14 cellular contexts compared by ENCODE assay signal in the genomic region with DNA sequence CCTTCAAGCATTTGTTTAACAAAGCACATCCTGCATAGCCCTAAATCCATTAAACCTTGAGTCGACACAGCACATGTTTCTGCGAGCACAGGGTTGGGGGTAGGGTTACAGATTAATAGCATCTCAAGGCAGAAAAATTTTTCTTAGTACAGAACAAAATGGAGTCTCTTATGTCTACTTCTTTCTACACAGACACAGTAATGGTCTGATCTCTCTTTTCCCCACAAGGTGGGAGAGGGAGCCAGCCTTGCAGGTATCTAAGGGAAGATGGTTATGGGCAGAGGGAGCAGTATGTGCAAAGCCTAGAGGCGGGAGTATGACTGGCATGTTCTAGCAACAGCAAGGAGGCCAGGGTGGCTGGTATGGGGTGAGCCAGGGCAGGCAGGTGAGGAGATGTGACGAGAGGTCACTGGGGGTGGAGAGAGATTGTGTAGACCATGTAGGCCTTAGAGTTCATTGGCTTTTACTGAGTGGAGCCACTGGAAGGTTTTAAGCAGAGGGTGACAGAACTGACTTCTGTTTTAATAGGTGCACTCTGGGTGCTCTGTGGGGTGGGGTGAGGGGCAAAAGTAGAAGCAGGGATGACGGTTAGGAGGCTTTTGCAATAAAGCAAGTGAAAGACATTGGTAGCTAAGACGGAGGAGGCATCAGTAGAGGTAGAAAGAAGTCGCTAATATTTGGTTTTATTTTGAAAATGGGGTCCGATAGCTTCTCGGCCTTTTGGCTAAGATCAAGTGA.
A peak's percentile ranks its signal among the peaks of the same experiment; 100 is the strongest.
DNase-seq lines count a peak whose midpoint lies in the region; ATAC-seq and TF ChIP-seq lines count a peak whose summit lies in the region.
"Had no signal": no experiment of that assay in that cellular context is flagged by ENCODE, and none has a peak within 500 bp of the region (broad histone marks: within the 10 kb centered on the region; RNA-seq: fewer than 3 reads in every experiment).

No MANE protein-coding gene starts in this region.

- peak overlapping the region; percentile 50 for H3K27ac ChIP-seq in DOHH2 (ENCODE audit: low read depth, low read length)
- H3K27ac ChIP-seq in HUES6 (ENCODE audit: low read depth, low read length): peak overlapping the region; percentile 43; the same call in 1 of the 2 replicates
- peak overlapping the region; percentile 25 for H3K27ac ChIP-seq in OCI-LY1 (ENCODE audit: low read depth, low read length, poor library complexity, severe bottlenecking)
- peak overlapping the region; percentile 85 for H3K27ac ChIP-seq in neutrophil

- peaks cover under 1% of the 10 kb centered on the region; the same call in 1 of the 2 replicates for H3K79me2 ChIP-seq in DOHH2 (ENCODE audit: control insufficient read depth, low read length)
- H3K79me2 ChIP-seq in OCI-LY1 (ENCODE audit: insufficient read depth, low read length): no peaks in the 10 kb centered on the region

- ATAC-seq in stimulated activated naive CD8-positive, alpha-beta T cell treated with anti-CD3 and anti-CD28 coated beads, Interleukin-15, Interleukin-2, amounts not matched to agents 100 U/mL and 50 U/mL, for 24 hours: no peak
- ATAC-seq: Right ventricle myocardium inferior had no signal

- H3K9me3 ChIP-seq in DOHH2 (ENCODE audit: control insufficient read depth, insufficient read depth, low read length): no peaks in the 10 kb centered on the region
- H3K9me3 ChIP-seq in HUES6 (ENCODE audit: control insufficient read depth, insufficient read depth, low read depth, low read length): no peaks in the 10 kb centered on the region
- no peaks in the 10 kb centered on the region for H3K9me3 ChIP-seq in OCI-LY1 (ENCODE audit: low read length)
- no peaks in the 10 kb centered on the region for H3K9me3 ChIP-seq in neutrophil

- peak overlapping the region; percentile 48 for H3K4me2 ChIP-seq in DOHH2 (ENCODE audit: low read length)
- no peak overlapping the region for H3K4me2 ChIP-seq in OCI-LY1 (ENCODE audit: low read length)

- H4K20me1 ChIP-seq in DOHH2 (ENCODE audit: control insufficient read depth, insufficient read depth, low read depth, low read length) (no peaks in the 10 kb centered on the region), OCI-LY1 (ENCODE audit: insufficient read depth, low read length) (no peaks in the 10 kb centered on the region)

- H3K4me3 ChIP-seq in DOHH2 (ENCODE audit: low read length) (0 out of 2 replicates have a peak overlapping the region, but pooled peaks have one; percentile 22), HUES6 (ENCODE audit: low read depth, low read length) (no peak overlapping the region), OCI-LY1 (ENCODE audit: low read depth, low read length, poor library complexity, severe bottlenecking) (no peak overlapping the region), neutrophil (ENCODE audit: low read depth in 1 of 2, low read length in 1 of 2) (peak overlapping the region; percentile 0 to 25)

- H3K9ac ChIP-seq in HUES6 (ENCODE audit: low read length) (peak overlapping the region; percentile 77), OCI-LY1 (ENCODE audit: low read length) (no peak overlapping the region)

- H3K36me3 ChIP-seq in DOHH2 (ENCODE audit: control insufficient read depth, low read length) (no peaks in the 10 kb centered on the region; the same call in 1 of the 2 replicates), HUES6 (ENCODE audit: control insufficient read depth, insufficient read depth, low read length) (no peaks in the 10 kb centered on the region), OCI-LY1 (ENCODE audit: insufficient read depth, low read length) (no peaks in the 10 kb centered on the region), neutrophil (no peaks in the 10 kb centered on the region)

- H3K4me1 ChIP-seq in DOHH2 (ENCODE audit: control insufficient read depth, low read length) (peaks cover 61% of the 10 kb centered on the region), HUES6 (ENCODE audit: control insufficient read depth, insufficient read depth, low read length) (peaks cover 38% of the 10 kb centered on the region), OCI-LY1 (ENCODE audit: insufficient read depth, low read length, severe bottlenecking) (peaks cover 37% of the 10 kb centered on the region), neutrophil (ENCODE audit: control insufficient read depth in 1 of 2, insufficient read depth in 1 of 2, low read depth in 1 of 2, low read length in 1 of 2) (peaks cover 81 to 86% of the 10 kb centered on the region in 2 experiments)

- peaks cover 13% of the 10 kb centered on the region for H3F3A ChIP-seq in DOHH2 (ENCODE audit: control insufficient read depth, insufficient read depth)
- H3F3A ChIP-seq in OCI-LY1 (ENCODE audit: insufficient read depth, low read length): no peaks in the 10 kb centered on the region

- DNase-seq in NK-92 treated with Interleukin-12 subunit alpha and Interleukin-12 subunit beta, amount 100 ng/mL, for 24 hours (lab: John Stamatoyannopoulos, UW): no peak
- DNase-seq in NCI-H748 (lab: John Stamatoyannopoulos, UW; ENCODE audit: unreplicated experiment): no peak
- DNase-seq in stimulated activated naive CD8-positive, alpha-beta T cell treated with anti-CD3 and anti-CD28 coated beads, Interleukin-15, Interleukin-2, amounts not matched to agents 100 U/mL and 50 U/mL, for 24 hours: no peak
- DNase-seq: CD4-positive, alpha-beta memory T cell; NCI-H1092 treated with DMSO at 0.1 percent for 48 hours; NCI-H1436 treated with DMSO at 0.1 percent for 48 hours; NCI-H1930; NCI-H748 treated with DMSO at 0.1 percent for 48 hours; T-helper 2 cell had no signal

- TF ChIP-seq CTCF in DOHH2 (IDR thresholded peaks at IDR 0.05; ENCODE audit: low read depth, low read length, poor library complexity, severe bottlenecking): no peak
- TF ChIP-seq CTCF in OCI-LY1 (IDR thresholded peaks at IDR 0.05; ENCODE audit: low read length): no peak
- TF ChIP-seq CTCF in neutrophil (IDR thresholded peaks at IDR 0.05): no peak

- no peaks in the 10 kb centered on the region for H3K27me3 ChIP-seq in DOHH2 (ENCODE audit: control insufficient read depth, low read length)
- H3K27me3 ChIP-seq in HUES6 (ENCODE audit: control insufficient read depth, insufficient read depth, low read length): no peaks in the 10 kb centered on the region
- no peaks in the 10 kb centered on the region for H3K27me3 ChIP-seq in OCI-LY1 (ENCODE audit: insufficient read depth, low read length)
- H3K27me3 ChIP-seq in neutrophil: no peaks in the 10 kb centered on the region

- no peak overlapping the region for H2AFZ ChIP-seq in OCI-LY1 (ENCODE audit: low read length)

- H3K9me2 ChIP-seq in DOHH2 (replicated peaks; ENCODE audit: control insufficient read depth, low read length) (no peaks in the 10 kb centered on the region), OCI-LY1 (ENCODE audit: low read depth, low read length) (no peaks in the 10 kb centered on the region)

Comparison
In these comparisons a context has a peak if more than half of its experiments do, and no peak if none do; other contexts are left out.
1. H3K27ac ChIP-seq: peak in every context shown above with its lines; median percentile 85 in neutrophil; 50 in DOHH2; 43 in HUES6; 25 in OCI-LY1.
2. H3K4me3 ChIP-seq: peak in DOHH2 (single experiment) and neutrophil (2 of 2); none in HUES6 (single experiment) and OCI-LY1 (single experiment).